In the genomic region with DNA sequence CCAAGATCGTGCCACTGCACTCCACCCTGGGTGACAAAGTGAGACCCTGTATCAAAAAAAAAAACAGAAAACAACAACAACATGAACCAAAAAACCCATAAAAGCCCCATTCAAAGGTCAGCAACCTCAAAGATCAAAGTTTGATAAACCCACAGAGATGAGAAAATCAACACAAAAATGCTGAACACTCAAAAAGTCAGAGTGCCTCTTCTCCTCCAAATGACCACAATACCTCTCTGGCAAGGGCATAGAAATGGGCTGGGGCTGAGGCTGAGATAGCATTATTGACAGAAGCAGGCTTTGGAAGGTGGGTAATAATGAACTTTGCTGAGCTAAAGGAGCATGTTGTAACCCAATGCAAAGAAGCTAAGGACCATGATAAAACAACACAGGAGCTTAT, we compare ENCODE assay signal across 1 cellular context.
TF ChIP-seq lines count a peak whose summit lies in the region.

No MANE protein-coding gene starts in this region.

TF ChIP-seq in liver, 16 proteins besides CTCF, POLR2A, EP300 and RAD21 (continued from another document):
- TF ChIP-seq FOXA2 (IDR thresholded peaks at IDR 0.05) (no peak), TAF1 (conservative IDR thresholded peaks at IDR 0.05) (no peak), HNF4G (IDR thresholded peaks at IDR 0.05) (no peak)
